Comparison of ENCODE assay signal across 14 cellular contexts in genomic region chr10:92123031-92123450, GRCh38.
DNase-seq lines count a peak whose midpoint lies in the region; ATAC-seq and TF ChIP-seq lines count a peak whose summit lies in the region.
"Had no signal": no experiment of that assay in that cellular context is flagged by ENCODE, and none has a peak within 500 bp of the region (broad histone marks: within the 10 kb centered on the region; RNA-seq: fewer than 3 reads in every experiment).

No MANE protein-coding gene starts in this region.

- no peaks in the 10 kb centered on the region for H3K9me3 ChIP-seq in stomach

- H3K36me3 Mint-ChIP-seq in activated naive CD8-positive, alpha-beta T cell treated with anti-CD3 and anti-CD28 coated beads for 36 hours, result peaks cover 5% of the 10 kb centered on the region

- H3K4me1 ChIP-seq in stomach, result peaks cover 25 to 56% (median 51%) of the 10 kb centered on the region in 4 donors

- intact Hi-C loops in left colon (cut with DNase I, micrococcal nuclease), result no loop called here
- intact Hi-C loops in stomach (cut with DNase I; ENCODE audit: low total_unique reads), result no loop called here
- intact Hi-C loops in posterior cingulate gyrus (cut with DNase I), result no loop called here

- no peak overlapping the region for H3K27ac Mint-ChIP-seq in activated naive CD8-positive, alpha-beta T cell treated with anti-CD3 and anti-CD28 coated beads for 36 hours
- H3K27ac Mint-ChIP-seq: stimulated activated naive B cell treated with anti-CD40 and anti-IgM and Interleukin-4, amounts not matched to agents 10 μg/mL and 1 μg/mL and 100 μg/mL, for 72 hours had no signal

- TF ChIP-seq CTCF in choroid plexus epithelial cell (conservative IDR thresholded peaks at IDR 0.05; ENCODE audit: low read depth, low read length) (no peak), stomach (IDR thresholded peaks at IDR 0.05) (no peak)

- H3K9me3 Mint-ChIP-seq in activated naive CD8-positive, alpha-beta T cell treated with anti-CD3 and anti-CD28 coated beads for 36 hours, result no peaks in the 10 kb centered on the region
- H3K9me3 Mint-ChIP-seq: activated naive CD8-positive, alpha-beta T cell treated with anti-CD3 and anti-CD28 coated beads, Interleukin-2, amount 50 U/mL, for 24 hours had no signal

- TF ChIP-seq POLR2A in stomach (IDR thresholded peaks at IDR 0.05), result no peak

- H3K27ac ChIP-seq in stomach, result peak overlapping the region; percentile 61 to 82 (median 77)

- no peaks in the 10 kb centered on the region for H3K27me3 ChIP-seq in stomach

- H3K4me1 Mint-ChIP-seq in activated naive CD8-positive, alpha-beta T cell treated with anti-CD3 and anti-CD28 coated beads for 36 hours, result no peaks in the 10 kb centered on the region

- H3K4me3 ChIP-seq in choroid plexus epithelial cell (ENCODE audit: low read depth, low read length) (no peak overlapping the region), stomach (no peak overlapping the region)

- H3K36me3 ChIP-seq in stomach, result no peaks in the 10 kb centered on the region

- peak; percentile 73 for ATAC-seq in left colon
- no peak for ATAC-seq in GM18909 (IDR thresholded peaks at IDR 0.05; ENCODE audit: poor library complexity, unreplicated experiment)
- ATAC-seq: activated naive CD8-positive, alpha-beta T cell treated with anti-CD3 and anti-CD28 coated beads, Interleukin-2, amount 50 U/mL, for 24 hours; SK-N-SH treated with all-trans-retinoic acid at 6 μM for 48 hours; stimulated activated naive B cell treated with anti-CD40 and anti-IgM and Interleukin-4, amounts not matched to agents 10 μg/mL and 1 μg/mL and 100 μg/mL, for 72 hours had no signal

- H3K27me3 Mint-ChIP-seq in activated naive CD8-positive, alpha-beta T cell treated with anti-CD3 and anti-CD28 coated beads for 36 hours, result no peaks in the 10 kb centered on the region
- H3K27me3 Mint-ChIP-seq: activated naive CD8-positive, alpha-beta T cell treated with anti-CD3 and anti-CD28 coated beads, Interleukin-2, amount 50 U/mL, for 24 hours; CD4-positive, CD25-positive, alpha-beta regulatory T cell; stimulated activated naive B cell treated with anti-CD40 and anti-IgM and Interleukin-4, amounts not matched to agents 10 μg/mL and 1 μg/mL and 100 μg/mL, for 72 hours had no signal

- TF ChIP-seq EP300 in stomach (IDR thresholded peaks at IDR 0.05), result no peak

- no peak overlapping the region for H3K4me3 Mint-ChIP-seq in activated naive CD8-positive, alpha-beta T cell treated with anti-CD3 and anti-CD28 coated beads for 36 hours
- H3K4me3 Mint-ChIP-seq: activated naive CD8-positive, alpha-beta T cell treated with anti-CD3 and anti-CD28 coated beads, Interleukin-2, amount 50 U/mL, for 24 hours; CD4-positive, CD25-positive, alpha-beta regulatory T cell; stimulated activated naive B cell treated with anti-CD40 and anti-IgM and Interleukin-4, amounts not matched to agents 10 μg/mL and 1 μg/mL and 100 μg/mL, for 72 hours had no signal

- DNase-seq in HT-29 (ENCODE audit: low spot score) (peak; percentile 90), choroid plexus epithelial cell (ENCODE audit: low read depth) (peak; percentile 57), left colon (peak; percentile 10 to 33), stomach (peak; percentile 72), SKM-1 (lab: John Stamatoyannopoulos, UW; ENCODE audit: unreplicated experiment) (no peak), posterior cingulate gyrus (no peak)
- DNase-seq in activated naive CD8-positive, alpha-beta T cell treated with anti-CD3 and anti-CD28 coated beads for 36 hours, result no peak
- DNase-seq: activated naive CD8-positive, alpha-beta T cell treated with anti-CD3 and anti-CD28 coated beads, Interleukin-2, amount 50 U/mL, for 24 hours; CD4-positive, CD25-positive, alpha-beta regulatory T cell; KG1; NCI-H187; stimulated activated naive B cell treated with anti-CD40 and anti-IgM and Interleukin-4, amounts not matched to agents 10 μg/mL and 1 μg/mL and 100 μg/mL, for 72 hours had no signal

- WGBS in stomach, 5 donors, result 27 to 54% (median 32%) methylated on average over 4 of the region's 4 CpGs

Comparison
In these comparisons a context has a peak if more than half of its experiments do, and no peak if none do; other contexts are left out.
1. DNase-seq: peak in HT-29 (single experiment), choroid plexus epithelial cell (single experiment), left colon (2 of 2) and stomach (single experiment); none in SKM-1 (single experiment), posterior cingulate gyrus (0 of 10) and activated naive CD8-positive, alpha-beta T cell treated with anti-CD3 and anti-CD28 coated beads for 36 hours (single experiment).